Comparison of ENCODE assay signal across 14 cellular contexts in genomic region chr7:116167177-116167576, GRCh38. TPM values are rescaled to one million over a fixed set of nuclear protein-coding genes. Genes with fewer than 3 reads are reported as not detected.
DNase-seq lines count a peak whose midpoint lies in the region; ATAC-seq and TF ChIP-seq lines count a peak whose summit lies in the region.
"Had no signal": no experiment of that assay in that cellular context is flagged by ENCODE, and none has a peak within 500 bp of the region (broad histone marks: within the 10 kb centered on the region; RNA-seq: fewer than 3 reads in every experiment).

No MANE protein-coding gene starts in this region.

- DNase-seq in SIG-M5 treated with dmso at 0.1 percent for 504 hours (lab: John Stamatoyannopoulos, UW; ENCODE audit: unreplicated experiment) (peak; percentile 29), SIG-M5 (lab: John Stamatoyannopoulos, UW) (no peak), HL-60 (ENCODE audit: low read depth in 1 of 2, low spot score in 1 of 2) (peak; percentile 17 to 73), WERI-Rb-1 (no peak), mucosa of descending colon (no peak), nucleus accumbens (lab: John Stamatoyannopoulos, UW) (no peak)
- no peak for DNase-seq in CD4-positive, alpha-beta memory T cell
- DNase-seq: activated CD8-positive, alpha-beta memory T cell treated with anti-CD3 and anti-CD28 coated beads for 24 hours; NCI-H1092; sigmoid colon had no signal

- no peaks in the 10 kb centered on the region for H3K27me3 ChIP-seq in HL-60 (ENCODE audit: insufficient read depth, poor library complexity, severe bottlenecking)
- no peaks in the 10 kb centered on the region for H3K27me3 ChIP-seq in WERI-Rb-1 (ENCODE audit: insufficient read depth, low read depth, severe bottlenecking)
- H3K27me3 ChIP-seq in CD4-positive, alpha-beta memory T cell (ENCODE audit: insufficient read depth, low read length), result no peaks in the 10 kb centered on the region
- H3K27me3 ChIP-seq: breast epithelium, sigmoid colon had no signal

- H3K9me3 ChIP-seq in WERI-Rb-1 (ENCODE audit: severe bottlenecking) (no peaks in the 10 kb centered on the region), mucosa of descending colon (no peaks in the 10 kb centered on the region)
- no peaks in the 10 kb centered on the region for H3K9me3 ChIP-seq in CD4-positive, alpha-beta memory T cell (ENCODE audit: control insufficient read depth in 1 of 2, low read length in 2 of 2)
- H3K9me3 ChIP-seq: A549, breast epithelium, sigmoid colon had no signal

- peaks cover 13 to 19% of the 10 kb centered on the region in 2 donors for H3K27me3 Mint-ChIP-seq in CD4-positive, alpha-beta memory T cell

- intact Hi-C loops in mucosa of descending colon (cut with DNase I, micrococcal nuclease), result loop anchor here in 1 of 2 donors (5.0 kb wide), 1 partner anchor 645 kb away; no protein-coding TSS in a partner anchor
- intact Hi-C loops in CD4-positive, alpha-beta memory T cell (cut with micrococcal nuclease), result no loop called here

- no peaks in the 10 kb centered on the region for H3K36me3 ChIP-seq in WERI-Rb-1
- no peaks in the 10 kb centered on the region for H3K36me3 ChIP-seq in mucosa of descending colon (ENCODE audit: low read depth)
- H3K36me3 ChIP-seq in CD4-positive, alpha-beta memory T cell (ENCODE audit: insufficient read depth, low read length), result no peaks in the 10 kb centered on the region
- H3K36me3 ChIP-seq: breast epithelium, sigmoid colon had no signal

- H3K4me3 Mint-ChIP-seq in CD4-positive, alpha-beta memory T cell, result peak overlapping the region in 1 of 8 donors; percentile 7
- H3K4me3 Mint-ChIP-seq: mesothelial cell of epicardium had no signal

- no peak overlapping the region for H3K4me3 ChIP-seq in HL-60 (replicated peaks; ENCODE audit: insufficient read depth, low read length)
- no peak overlapping the region for H3K4me3 ChIP-seq in WERI-Rb-1 (ENCODE audit: low read depth, low read length)
- H3K4me3 ChIP-seq in mucosa of descending colon, result no peak overlapping the region
- H3K4me3 ChIP-seq in CD4-positive, alpha-beta memory T cell (ENCODE audit: low read length in 2 of 2), result no peak overlapping the region
- H3K4me3 ChIP-seq: A549, breast epithelium, sigmoid colon had no signal

- peak; percentile 59 for TF ChIP-seq CTCF in HL-60 (IDR thresholded peaks at IDR 0.05; ENCODE audit: insufficient read depth, low read length)
- peak; percentile 41; the same call in 1 of the 2 replicates for TF ChIP-seq CTCF in WERI-Rb-1 (IDR thresholded peaks at IDR 0.05; ENCODE audit: low read depth, low read length)
- no peak for TF ChIP-seq CTCF in mucosa of descending colon (IDR thresholded peaks at IDR 0.05)

- peak overlapping the region; percentile 16; the same call in 1 of the 2 replicates for H3K27ac ChIP-seq in HL-60 (replicated peaks)
- no peak overlapping the region for H3K27ac ChIP-seq in WERI-Rb-1
- H3K27ac ChIP-seq in CD4-positive, alpha-beta memory T cell (ENCODE audit: low read depth, low read length), result no peak overlapping the region
- H3K27ac ChIP-seq: A549, breast epithelium, sigmoid colon had no signal

- peaks cover 8% of the 10 kb centered on the region for H3K4me1 ChIP-seq in mucosa of descending colon (ENCODE audit: low read depth)
- H3K4me1 ChIP-seq in CD4-positive, alpha-beta memory T cell (ENCODE audit: insufficient read depth, low read length), result peaks cover 6% of the 10 kb centered on the region
- H3K4me1 ChIP-seq: breast epithelium, sigmoid colon had no signal

- CTCF ChIA-PET in CD4-positive, alpha-beta memory T cell (lab: Charles Lee; ENCODE audit: partially characterized antibody), result interaction anchor here (0.9 to 3.2 kb wide), 10 partner anchors 9 to 424 kb away, joined by 3 to 18 read pairs (median 4); no protein-coding TSS in a partner anchor

- H3K36me3 Mint-ChIP-seq in CD4-positive, alpha-beta memory T cell, result no peaks in the 10 kb centered on the region
- H3K36me3 Mint-ChIP-seq: mesothelial cell of epicardium had no signal

- H3K4me1 Mint-ChIP-seq in CD4-positive, alpha-beta memory T cell, result peaks cover 4 to 8% (median 5%) of the 10 kb centered on the region in 4 donors

- H3K27ac Mint-ChIP-seq in CD4-positive, alpha-beta memory T cell, result no peak overlapping the region
- H3K27ac Mint-ChIP-seq: mesothelial cell of epicardium had no signal

- POLR2A ChIA-PET in CD4-positive, alpha-beta memory T cell (lab: Charles Lee; ENCODE audit: partially characterized antibody), result interaction anchor here (1.1 kb wide), 1 partner anchor 44 kb away, joined by 3 read pairs; no protein-coding TSS in a partner anchor

- H3K9me3 Mint-ChIP-seq in CD4-positive, alpha-beta memory T cell, result no peaks in the 10 kb centered on the region

- peak; percentile 26 for ATAC-seq in mucosa of descending colon
- no peak for ATAC-seq in GM18519 (IDR thresholded peaks at IDR 0.05; ENCODE audit: low FRiP score, unreplicated experiment)
- ATAC-seq: A549 had no signal

RNA-seq across cellular contexts. Expression of gene TES, which starts 43.2 kb away (rescaled TPM):
- total RNA-seq in mucosa of descending colon, result 100 to 1,000 TPM; 101 to 224 (median 106) TPM
- 100 to 1,000 TPM; 109 to 125 TPM for total RNA-seq in CD4-positive, alpha-beta memory T cell
- 100 to 1,000 TPM; 183 to 248 TPM for polyA plus RNA-seq in CD4-positive, alpha-beta memory T cell

Comparison
In these comparisons a context has a peak if more than half of its experiments do, and no peak if none do; other contexts are left out.
1. DNase-seq: peak in SIG-M5 treated with dmso at 0.1 percent for 504 hours (single experiment) and HL-60 (2 of 2); none in SIG-M5 (single experiment), WERI-Rb-1 (single experiment), mucosa of descending colon (0 of 3), CD4-positive, alpha-beta memory T cell (0 of 5) and nucleus accumbens (0 of 56).